8 cellular contexts compared by ENCODE assay signal in the genomic region with DNA sequence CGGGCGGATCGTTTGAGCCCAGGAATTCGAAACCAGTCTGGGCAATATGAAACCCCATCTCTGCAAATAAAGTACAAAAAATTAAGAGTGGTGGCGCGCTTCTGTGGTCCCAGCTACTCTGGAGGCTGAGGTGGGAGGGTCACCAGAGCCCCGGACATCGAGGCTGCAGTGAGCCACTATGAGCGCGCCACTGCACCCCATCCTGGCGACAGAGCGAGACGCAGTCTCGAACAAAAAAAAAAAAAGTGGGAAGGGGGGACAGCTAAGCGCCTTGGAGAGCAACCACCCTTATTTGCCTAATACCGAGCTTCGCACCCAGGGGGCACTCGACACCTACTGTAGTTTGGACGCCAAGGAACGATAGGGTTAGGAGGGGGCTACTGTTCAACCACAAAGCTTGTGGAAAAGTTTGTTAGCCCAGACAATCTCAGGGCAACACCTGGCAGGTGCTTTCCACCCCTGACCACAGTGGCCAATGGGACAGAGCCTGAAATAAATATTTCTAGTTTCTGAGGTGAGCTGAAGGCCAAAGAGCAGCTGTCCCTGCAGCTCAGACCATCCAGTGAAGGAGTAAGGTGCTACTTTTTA. TPM values are rescaled to one million over a fixed set of nuclear protein-coding genes. Genes with fewer than 3 reads are reported as not detected.
DNase-seq lines count a peak whose midpoint lies in the region; ATAC-seq, FAIRE-seq and TF ChIP-seq lines count a peak whose summit lies in the region.

No MANE protein-coding gene starts in this region.

- H3K36me3 ChIP-seq in ES-I3 (ENCODE audit: insufficient read depth, low read length) (peaks cover 23% of the 10 kb centered on the region), adipocyte (ENCODE audit: control insufficient read depth, insufficient read depth, low read length, severe bottlenecking) (peaks cover 60% of the 10 kb centered on the region), pancreas (peaks cover 3 to 30% (median 12%) of the 10 kb centered on the region in 3 donors), uterus (no peaks in the 10 kb centered on the region)

- H3K4me3 Mint-ChIP-seq in HFFc6 = peak overlapping the region; percentile 95

- H3K9me3 Mint-ChIP-seq in HFFc6 = no peaks in the 10 kb centered on the region

- H3K27ac ChIP-seq in pancreas = peak overlapping the region; percentile 64 to 84 (median 74)
- H3K27ac ChIP-seq in uterus = peak overlapping the region; percentile 73 to 82

- H3K36me3 Mint-ChIP-seq in HFFc6 (ENCODE audit: low read depth) = peaks cover 36% of the 10 kb centered on the region

- intact Hi-C loops in cardiac septum (cut with DNase I) (loop anchor here (1.0 to 5.0 kb wide), 2 partner anchors 101 to 184 kb away; a partner anchor contains a TSS), pancreas (cut with DNase I) (no loop called here), uterus (cut with DNase I; ENCODE audit: low total_unique reads) (loop anchor here (10.0 kb wide), 1 partner anchor 96 kb away; a partner anchor contains a TSS)

- peaks cover 49% of the 10 kb centered on the region for H3K4me1 Mint-ChIP-seq in HFFc6 (ENCODE audit: low read depth)

- H3K27me3 ChIP-seq in adipocyte (replicated peaks; ENCODE audit: control insufficient read depth, insufficient read depth, low read length) (no peaks in the 10 kb centered on the region), pancreas (no peaks in the 10 kb centered on the region), uterus (no peaks in the 10 kb centered on the region)

- H3K9ac ChIP-seq in ES-I3 (ENCODE audit: low read depth, low read length) = peak overlapping the region; percentile 96
- peak overlapping the region; percentile 99 for H3K9ac ChIP-seq in adipocyte (ENCODE audit: low read length)

- WGBS in pancreas, 2 donors = 0 to 1% methylated on average over 20 of the region's 20 CpGs

- H3K9me3 ChIP-seq in ES-I3 (ENCODE audit: control insufficient read depth, insufficient read depth, low read length) = no peaks in the 10 kb centered on the region
- H3K9me3 ChIP-seq in adipocyte (ENCODE audit: control insufficient read depth, low read length) = no peaks in the 10 kb centered on the region
- H3K9me3 ChIP-seq in pancreas = no peaks in the 10 kb centered on the region
- H3K9me3 ChIP-seq in uterus = no peaks in the 10 kb centered on the region

- TF ChIP-seq CTCF in HFFc6 (IDR thresholded peaks at IDR 0.05) = peak; percentile 84
- peak; percentile 28 to 65 (median 50) for TF ChIP-seq CTCF in pancreas (IDR thresholded peaks at IDR 0.05)
- TF ChIP-seq CTCF in uterus (IDR thresholded peaks at IDR 0.05) = peak; percentile 66 to 79 (median 68)

- DNase-seq in HFFc6 = peak; percentile 54
- DNase-seq in NCI-H1092 treated with DMSO at 0.1 percent for 48 hours (lab: John Stamatoyannopoulos, UW) = peak; percentile 77
- DNase-seq in adipocyte (ENCODE audit: low read depth) = peak; percentile 87
- DNase-seq in cardiac septum (ENCODE audit: low spot score) = peak; percentile 83
- DNase-seq in pancreas = peak; percentile 65 to 80 (median 73)
- peak; percentile 73 to 79 for DNase-seq in uterus

- H3K4me1 ChIP-seq in ES-I3 (ENCODE audit: insufficient read depth, low read length) (peaks cover 3% of the 10 kb centered on the region; the same call in 1 of the 2 replicates), adipocyte (ENCODE audit: control insufficient read depth, insufficient read depth, low read length) (peaks cover 20% of the 10 kb centered on the region), pancreas (peaks cover 0 to 10% (median 5%) of the 10 kb centered on the region in 3 donors), uterus (peaks cover 0 to 12% of the 10 kb centered on the region in 2 donors)

- H3K27me3 Mint-ChIP-seq in HFFc6 (ENCODE audit: insufficient read depth) = no peaks in the 10 kb centered on the region; the same call in 1 of the 2 replicates

- ATAC-seq in SK-N-SH treated with all-trans-retinoic acid at 6 μM for 48 hours (peak; percentile 78), pancreas (peak; percentile 77 to 89 (median 83))

- H3K4me3 ChIP-seq in adipocyte (ENCODE audit: low read length) (peak overlapping the region; percentile 96), pancreas (peak overlapping the region; percentile 31 to 62 (median 44)), uterus (peak overlapping the region; percentile 43 to 65)

- TF ChIP-seq POLR2A in uterus (IDR thresholded peaks at IDR 0.05) = no peak

- no peak for FAIRE-seq in pancreas (lab: Jason Lieb, UNC)

- peak overlapping the region; percentile 91 for H3K27ac Mint-ChIP-seq in HFFc6

TF ChIP-seq in SK-N-SH treated with all-trans-retinoic acid at 6 μM for 48 hours, 23 proteins besides CTCF, POLR2A, EP300 and RAD21:
- no peak for TF ChIP-seq CSDC2 (CRISPR knock-in tag; IDR thresholded peaks at IDR 0.05)
- TF ChIP-seq OSR1 (CRISPR knock-in tag; IDR thresholded peaks at IDR 0.05) = no peak
- no peak for TF ChIP-seq ZC3H10 (CRISPR knock-in tag; IDR thresholded peaks at IDR 0.05)
- TF ChIP-seq ZNF565 (CRISPR knock-in tag; conservative IDR thresholded peaks at IDR 0.05; ENCODE audit: low read depth) = no peak
- TF ChIP-seq SNAI2 (CRISPR knock-in tag; IDR thresholded peaks at IDR 0.05) = no peak
- TF ChIP-seq, protein P1, sequence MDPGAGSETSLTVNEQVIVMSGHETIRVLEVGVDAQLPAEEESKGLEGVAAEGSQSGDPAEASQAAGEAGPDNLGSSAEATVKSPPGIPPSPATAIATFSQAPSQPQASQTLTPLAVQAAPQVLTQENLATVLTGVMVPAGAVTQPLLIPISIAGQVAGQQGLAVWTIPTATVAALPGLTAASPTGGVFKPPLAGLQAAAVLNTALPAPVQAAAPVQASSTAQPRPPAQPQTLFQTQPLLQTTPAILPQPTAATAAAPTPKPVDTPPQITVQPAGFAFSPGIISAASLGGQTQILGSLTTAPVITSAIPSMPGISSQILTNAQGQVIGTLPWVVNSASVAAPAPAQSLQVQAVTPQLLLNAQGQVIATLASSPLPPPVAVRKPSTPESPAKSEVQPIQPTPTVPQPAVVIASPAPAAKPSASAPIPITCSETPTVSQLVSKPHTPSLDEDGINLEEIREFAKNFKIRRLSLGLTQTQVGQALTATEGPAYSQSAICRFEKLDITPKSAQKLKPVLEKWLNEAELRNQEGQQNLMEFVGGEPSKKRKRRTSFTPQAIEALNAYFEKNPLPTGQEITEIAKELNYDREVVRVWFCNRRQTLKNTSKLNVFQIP (CRISPR knock-in tag; IDR thresholded peaks at IDR 0.05; ENCODE audit: borderline replicate concordance, low read depth) = no peak
- TF ChIP-seq, protein P2, sequence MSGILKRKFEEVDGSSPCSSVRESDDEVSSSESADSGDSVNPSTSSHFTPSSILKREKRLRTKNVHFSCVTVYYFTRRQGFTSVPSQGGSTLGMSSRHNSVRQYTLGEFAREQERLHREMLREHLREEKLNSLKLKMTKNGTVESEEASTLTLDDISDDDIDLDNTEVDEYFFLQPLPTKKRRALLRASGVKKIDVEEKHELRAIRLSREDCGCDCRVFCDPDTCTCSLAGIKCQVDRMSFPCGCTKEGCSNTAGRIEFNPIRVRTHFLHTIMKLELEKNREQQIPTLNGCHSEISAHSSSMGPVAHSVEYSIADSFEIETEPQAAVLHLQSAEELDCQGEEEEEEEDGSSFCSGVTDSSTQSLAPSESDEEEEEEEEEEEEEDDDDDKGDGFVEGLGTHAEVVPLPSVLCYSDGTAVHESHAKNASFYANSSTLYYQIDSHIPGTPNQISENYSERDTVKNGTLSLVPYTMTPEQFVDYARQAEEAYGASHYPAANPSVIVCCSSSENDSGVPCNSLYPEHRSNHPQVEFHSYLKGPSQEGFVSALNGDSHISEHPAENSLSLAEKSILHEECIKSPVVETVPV (CRISPR knock-in tag; IDR thresholded peaks at IDR 0.05) = no peak

RNA-seq across cellular contexts. Expression of a gene that starts 0.8 kb away (rescaled TPM):
- 10 to 100 TPM in 5 of 6 experiments, 1 to 10 TPM in 1; 7.3 to 18.2 (median 16.0) TPM for total RNA-seq in HFFc6 (2021; fragmentation: NEBNext Ultra II Directional; extraction: Animal tissue kit (Norgen Biotek cat#: 25700))
- total RNA-seq in cardiac septum = 1.8 TPM
- 1 to 10 TPM; 1.0 to 2.7 (median 2.0) TPM for total RNA-seq in pancreas
- polyA plus RNA-seq in pancreas = 1 to 10 TPM; 3.9 to 7.0 TPM
- 10 to 100 TPM in 1 of 4 donors, 1 to 10 TPM in 3; 2.8 to 16.5 (median 5.0) TPM for total RNA-seq in uterus

RNA-seq across cellular contexts. Expression of a gene that starts 11.5 kb away (rescaled TPM):
- total RNA-seq in HFFc6 (2021; fragmentation: NEBNext Ultra II Directional; extraction: Animal tissue kit (Norgen Biotek cat#: 25700)) = 10 to 100 TPM; 40.7 to 48.3 (median 47.0) TPM
- total RNA-seq in cardiac septum = 43.1 TPM
- 10 to 100 TPM; 18.6 to 26.7 (median 22.9) TPM for total RNA-seq in pancreas
- polyA plus RNA-seq in pancreas = 10 to 100 TPM; 31.9 to 44.5 TPM
- total RNA-seq in uterus = 10 to 100 TPM in 3 of 4 donors, 1 to 10 TPM in 1; 6.9 to 50.0 (median 35.1) TPM

RNA-seq across cellular contexts. Expression of a gene that starts 16.4 kb away (rescaled TPM):
- 10 to 100 TPM; 64.6 to 77.6 (median 71.1) TPM for total RNA-seq in HFFc6 (2021; fragmentation: NEBNext Ultra II Directional; extraction: Animal tissue kit (Norgen Biotek cat#: 25700))
- 33.4 TPM for total RNA-seq in cardiac septum
- 10 to 100 TPM; 32.3 to 63.5 (median 52.3) TPM for total RNA-seq in pancreas
- polyA plus RNA-seq in pancreas = 100 to 1,000 TPM; 135 to 152 TPM
- total RNA-seq in uterus = 10 to 100 TPM in 3 of 4 donors, 1 to 10 TPM in 1; 2.6 to 42.6 (median 16.1) TPM

RNA-seq across cellular contexts. Expression of a gene that starts 25.7 kb away (rescaled TPM):
- 1 to 10 TPM in 4 of 6 experiments, under 1 TPM in 2; 0.66 to 1.5 (median 1.1) TPM for total RNA-seq in HFFc6 (2021; fragmentation: NEBNext Ultra II Directional; extraction: Animal tissue kit (Norgen Biotek cat#: 25700))
- total RNA-seq in cardiac septum (0.83 TPM), pancreas (1 to 10 TPM in 2 of 6 donors, under 1 TPM in 4; 0.32 to 1.3 (median 0.74) TPM), uterus (1 to 10 TPM in 1 of 4 donors, under 1 TPM in 1, not detected in 2; 0.35 to 3.1 TPM)
- polyA plus RNA-seq in pancreas = 1 to 10 TPM; 3.5 TPM

RNA-seq across cellular contexts. Expression of a gene that starts 30.8 kb away (rescaled TPM):
- total RNA-seq in HFFc6 (2021; fragmentation: NEBNext Ultra II Directional; extraction: Animal tissue kit (Norgen Biotek cat#: 25700)) = 10 to 100 TPM; 42.5 to 61.1 (median 48.9) TPM
- total RNA-seq in cardiac septum (21.3 TPM), pancreas (10 to 100 TPM; 39.3 to 78.0 (median 47.0) TPM), uterus (10 to 100 TPM; 12.6 to 72.7 (median 46.3) TPM)
- 10 to 100 TPM; 28.8 to 35.5 TPM for polyA plus RNA-seq in pancreas

Comparison
In these comparisons a context has a peak if more than half of its experiments do, and no peak if none do; other contexts are left out.
1. Peak in every context shown above with its lines: DNase-seq, ATAC-seq, H3K4me3 ChIP-seq and H3K27ac ChIP-seq.
2. H3K4me3 ChIP-seq: peak in every context shown above with its lines; median percentile 96 in adipocyte; 54 in uterus; 44 in pancreas.
3. intact Hi-C loops: an anchor here in cardiac septum (1.0 to 5.0 kb wide) and uterus (10.0 kb wide); none called in pancreas.